In genomic region chr3:134363381-134363755, GRCh38 we compare ENCODE assay signal across 2 cellular contexts.
TF ChIP-seq lines count a peak whose summit lies in the region.

No MANE protein-coding gene starts in this region.

TF ChIP-seq in liver, 16 proteins besides CTCF, POLR2A, EP300 and RAD21:
- no peak for TF ChIP-seq NR2F2 (IDR thresholded peaks at IDR 0.05)
- TF ChIP-seq, protein P1, sequence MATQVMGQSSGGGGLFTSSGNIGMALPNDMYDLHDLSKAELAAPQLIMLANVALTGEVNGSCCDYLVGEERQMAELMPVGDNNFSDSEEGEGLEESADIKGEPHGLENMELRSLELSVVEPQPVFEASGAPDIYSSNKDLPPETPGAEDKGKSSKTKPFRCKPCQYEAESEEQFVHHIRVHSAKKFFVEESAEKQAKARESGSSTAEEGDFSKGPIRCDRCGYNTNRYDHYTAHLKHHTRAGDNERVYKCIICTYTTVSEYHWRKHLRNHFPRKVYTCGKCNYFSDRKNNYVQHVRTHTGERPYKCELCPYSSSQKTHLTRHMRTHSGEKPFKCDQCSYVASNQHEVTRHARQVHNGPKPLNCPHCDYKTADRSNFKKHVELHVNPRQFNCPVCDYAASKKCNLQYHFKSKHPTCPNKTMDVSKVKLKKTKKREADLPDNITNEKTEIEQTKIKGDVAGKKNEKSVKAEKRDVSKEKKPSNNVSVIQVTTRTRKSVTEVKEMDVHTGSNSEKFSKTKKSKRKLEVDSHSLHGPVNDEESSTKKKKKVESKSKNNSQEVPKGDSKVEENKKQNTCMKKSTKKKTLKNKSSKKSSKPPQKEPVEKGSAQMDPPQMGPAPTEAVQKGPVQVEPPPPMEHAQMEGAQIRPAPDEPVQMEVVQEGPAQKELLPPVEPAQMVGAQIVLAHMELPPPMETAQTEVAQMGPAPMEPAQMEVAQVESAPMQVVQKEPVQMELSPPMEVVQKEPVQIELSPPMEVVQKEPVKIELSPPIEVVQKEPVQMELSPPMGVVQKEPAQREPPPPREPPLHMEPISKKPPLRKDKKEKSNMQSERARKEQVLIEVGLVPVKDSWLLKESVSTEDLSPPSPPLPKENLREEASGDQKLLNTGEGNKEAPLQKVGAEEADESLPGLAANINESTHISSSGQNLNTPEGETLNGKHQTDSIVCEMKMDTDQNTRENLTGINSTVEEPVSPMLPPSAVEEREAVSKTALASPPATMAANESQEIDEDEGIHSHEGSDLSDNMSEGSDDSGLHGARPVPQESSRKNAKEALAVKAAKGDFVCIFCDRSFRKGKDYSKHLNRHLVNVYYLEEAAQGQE (IDR thresholded peaks at IDR 0.05): no peak
- no peak for TF ChIP-seq SP1 (IDR thresholded peaks at IDR 0.05)
- TF ChIP-seq RXRA (IDR thresholded peaks at IDR 0.05): no peak
- no peak for TF ChIP-seq GABPA (IDR thresholded peaks at IDR 0.05 in 1 of 2, conservative IDR thresholded peaks at IDR 0.05 in 1 of 2)

TF ChIP-seq in HepG2, 621 proteins besides CTCF, POLR2A, EP300 and RAD21:
- TF ChIP-seq ZFY (CRISPR knock-in tag; IDR thresholded peaks at IDR 0.05): no peak
- no peak for TF ChIP-seq SAP130 (CRISPR knock-in tag; IDR thresholded peaks at IDR 0.05; ENCODE audit: low read depth)
- TF ChIP-seq ZNF468 (CRISPR knock-in tag; IDR thresholded peaks at IDR 0.05): no peak
- no peak for TF ChIP-seq HNRNPUL1 (IDR thresholded peaks at IDR 0.05; ENCODE audit: low read depth, low read length)
- no peak for TF ChIP-seq PAF1 (CRISPR knock-in tag; IDR thresholded peaks at IDR 0.05)
- no peak for TF ChIP-seq HOMEZ (CRISPR knock-in tag; IDR thresholded peaks at IDR 0.05; ENCODE audit: low read depth)
- no peak for TF ChIP-seq NFRKB (IDR thresholded peaks at IDR 0.05)
- no peak for TF ChIP-seq NCOA2 (CRISPR knock-in tag; IDR thresholded peaks at IDR 0.05)
- no peak for TF ChIP-seq MXD4 (CRISPR knock-in tag; IDR thresholded peaks at IDR 0.05)
- TF ChIP-seq FOSL2 (CRISPR knock-in tag; IDR thresholded peaks at IDR 0.05): no peak
- no peak for TF ChIP-seq JUNB (CRISPR knock-in tag; IDR thresholded peaks at IDR 0.05; ENCODE audit: borderline replicate concordance)
- no peak for TF ChIP-seq ZNF225 (CRISPR knock-in tag; IDR thresholded peaks at IDR 0.05)
- no peak for TF ChIP-seq ZNF878 (CRISPR knock-in tag; IDR thresholded peaks at IDR 0.05)
- TF ChIP-seq ZSCAN22 (CRISPR knock-in tag; IDR thresholded peaks at IDR 0.05): no peak
